Comparison of ENCODE assay signal across 12 cellular contexts in genomic region chr12:104929926-104930325, GRCh38. TPM values are rescaled to one million over a fixed set of nuclear protein-coding genes. Genes with fewer than 3 reads are reported as not detected.
DNase-seq lines count a peak whose midpoint lies in the region; ATAC-seq and TF ChIP-seq lines count a peak whose summit lies in the region.
"Had no signal": no experiment of that assay in that cellular context is flagged by ENCODE, and none has a peak within 500 bp of the region (broad histone marks: within the 10 kb centered on the region; RNA-seq: fewer than 3 reads in every experiment).

No MANE protein-coding gene starts in this region.

- peaks cover 27% of the 10 kb centered on the region for H3K36me3 ChIP-seq in OCI-LY3 (replicated peaks; ENCODE audit: low read depth, low read length)
- H3K36me3 ChIP-seq: heart right ventricle, left lung had no signal

- peak overlapping the region; percentile 60 for H3K9ac ChIP-seq in OCI-LY3 (ENCODE audit: low read length)

- H3K4me2 ChIP-seq in OCI-LY3 (ENCODE audit: low read length) = peak overlapping the region; percentile 86

- peaks cover 65% of the 10 kb centered on the region for H3K4me1 ChIP-seq in OCI-LY3 (ENCODE audit: low read length)
- H3K4me1 ChIP-seq: heart right ventricle, left lung had no signal

- no peak overlapping the region for H2AFZ ChIP-seq in OCI-LY3 (ENCODE audit: low read depth, low read length)

- peak overlapping the region; percentile 63 for H3K4me3 ChIP-seq in OCI-LY3 (ENCODE audit: low read length)
- H3K4me3 ChIP-seq in fibroblast of villous mesenchyme (ENCODE audit: low read depth, low read length) = no peak overlapping the region
- H3K4me3 ChIP-seq: heart right ventricle, left lung had no signal

- peak; percentile 16 for ATAC-seq in GM18505 (IDR thresholded peaks at IDR 0.05; ENCODE audit: unreplicated experiment)
- peak; percentile 17 for ATAC-seq in GM21447 (IDR thresholded peaks at IDR 0.05; ENCODE audit: unreplicated experiment)
- no peak for ATAC-seq in HG03457 (IDR thresholded peaks at IDR 0.05; ENCODE audit: unreplicated experiment)
- ATAC-seq: heart right ventricle had no signal

- H3K9me3 ChIP-seq in OCI-LY3 (ENCODE audit: insufficient read depth, low read length) = no peaks in the 10 kb centered on the region
- H3K9me3 ChIP-seq: heart right ventricle, left lung had no signal

- TF ChIP-seq CTCF in OCI-LY3 (IDR thresholded peaks at IDR 0.05; ENCODE audit: low read depth, low read length) = no peak
- TF ChIP-seq CTCF in fibroblast of villous mesenchyme (IDR thresholded peaks at IDR 0.05; ENCODE audit: insufficient read depth, low read depth, low read length) = no peak

- H4K20me1 ChIP-seq in OCI-LY3 (ENCODE audit: insufficient read depth, low read length) = no peaks in the 10 kb centered on the region

- DNase-seq in fibroblast of villous mesenchyme (ENCODE audit: low read depth) (peak; percentile 48), hepatic stellate cell (ENCODE audit: low spot score) (no peak)
- DNase-seq in activated CD4-positive, CD25-positive, alpha-beta regulatory T cell treated with anti-CD3 and anti-CD28 coated beads, Interleukin-2, amount 50 U/mL, for 72 hours = no peak
- DNase-seq: heart right ventricle, left lung, NCI-H2171, nephron progenitor cell, T-helper 9 cell had no signal

- TF ChIP-seq POLR2A in GM18505 (IDR thresholded peaks at IDR 0.05; ENCODE audit: borderline replicate concordance, extremely low read depth, insufficient read depth, insufficient read length) = no peak

- H3K27me3 ChIP-seq in OCI-LY3 (ENCODE audit: low read depth, low read length) = no peaks in the 10 kb centered on the region
- H3K27me3 ChIP-seq: heart right ventricle, left lung had no signal

- peaks cover 76% of the 10 kb centered on the region for H3K79me2 ChIP-seq in OCI-LY3 (ENCODE audit: low read length)

- peak overlapping the region; percentile 97 for H3K27ac ChIP-seq in OCI-LY3 (ENCODE audit: low read length)
- H3K27ac ChIP-seq: heart right ventricle, left lung had no signal

RNA-seq across cellular contexts. Expression of gene SLC41A2, which starts 28.2 kb away (rescaled TPM):
- total RNA-seq in fibroblast of villous mesenchyme = 13.2 and 16.8 TPM in 2 replicates

RNA-seq across cellular contexts. Expression of gene NOPCHAP1, which starts 56.2 kb away (rescaled TPM):
- 6.1 and 7.8 TPM in 2 replicates for total RNA-seq in fibroblast of villous mesenchyme
